In the genomic region with DNA sequence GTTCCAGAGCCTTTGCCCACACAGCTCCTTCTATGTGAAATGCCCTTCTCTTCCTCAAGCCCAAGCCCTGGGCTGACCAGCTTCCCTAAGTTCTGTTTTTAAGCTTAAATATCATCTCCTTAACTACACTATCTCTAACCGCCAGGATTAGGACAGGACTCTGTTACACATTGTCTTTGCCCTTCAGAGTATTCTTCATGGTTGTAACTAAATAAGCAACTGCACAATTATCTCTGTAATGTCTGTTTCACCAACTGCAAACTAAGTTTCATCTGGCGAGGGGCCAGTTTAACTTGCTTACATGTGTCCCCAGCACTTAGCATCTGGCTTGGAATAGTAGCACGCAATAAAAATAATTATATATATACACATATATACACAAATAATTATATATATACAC, we compare ENCODE assay signal across 25 cellular contexts. TPM values are rescaled to one million over a fixed set of nuclear protein-coding genes. Genes with fewer than 3 reads are reported as not detected.
DNase-seq lines count a peak whose midpoint lies in the region; TF ChIP-seq lines count a peak whose summit lies in the region.
"Had no signal": no experiment of that assay in that cellular context is flagged by ENCODE, and none has a peak within 500 bp of the region (broad histone marks: within the 10 kb centered on the region; RNA-seq: fewer than 3 reads in every experiment).

No MANE protein-coding gene starts in this region.

- H3K9ac ChIP-seq in neuronal stem cell (ENCODE audit: low read depth, low read length, poor library complexity) = no peak overlapping the region

- no peaks in the 10 kb centered on the region for H3K9me3 Mint-ChIP-seq in Calu3 (ENCODE audit: low read depth, unreplicated experiment)
- H3K9me3 Mint-ChIP-seq: CD14-positive monocyte, nephron progenitor cell, T-cell had no signal

- H4K91ac ChIP-seq in neuronal stem cell (ENCODE audit: low read depth, low read length, poor library complexity) = no peak overlapping the region

- CTCF ChIA-PET in Calu3 (lab: Charles Lee) = interaction anchor here (1.3 to 2.0 kb wide), 2 partner anchors 8 to 10 kb away, joined by 6 read pairs; no protein-coding TSS in a partner anchor

- H2AK5ac ChIP-seq in neuronal stem cell (ENCODE audit: low read depth, low read length) = no peak overlapping the region

- no TSS peak for BruUV-seq in Calu3 (replicated peaks; lab: Mats Ljungman, UMichigan)

- H2BK15ac ChIP-seq in neuronal stem cell (ENCODE audit: low read length) = no peak overlapping the region

- H3K4ac ChIP-seq in neuronal stem cell (ENCODE audit: low read length) = no peak overlapping the region

- no peak overlapping the region for H3K14ac ChIP-seq in neuronal stem cell (ENCODE audit: low read length)

- no peak overlapping the region for H3K27ac Mint-ChIP-seq in Calu3 (ENCODE audit: unreplicated experiment)
- H3K27ac Mint-ChIP-seq: CD14-positive monocyte, nephron progenitor cell had no signal

- no peaks in the 10 kb centered on the region for H3K9me3 ChIP-seq in neuronal stem cell (replicated peaks in 1 of 2; ENCODE audit: control insufficient read depth in 2 of 2, insufficient read depth in 1 of 2, low read depth in 1 of 2, low read length in 2 of 2)
- H3K9me3 ChIP-seq: lower lobe of right lung, pancreas, suprapubic skin had no signal

- H3K18ac ChIP-seq in neuronal stem cell (ENCODE audit: low read length) = no peak overlapping the region

- no peak overlapping the region for H2AFZ ChIP-seq in neuronal stem cell (ENCODE audit: low read length)

- intact Hi-C loops in Calu3 (cut with micrococcal nuclease; ENCODE audit: unreplicated experiment) = loop anchor here (5.0 kb wide), 2 partner anchors 161 to 271 kb away; no protein-coding TSS in a partner anchor

- no peaks in the 10 kb centered on the region for H3K79me1 ChIP-seq in neuronal stem cell (ENCODE audit: low read depth, low read length)

- H3K4me3 Mint-ChIP-seq in Calu3 (ENCODE audit: low read depth, unreplicated experiment) = no peak overlapping the region
- H3K4me3 Mint-ChIP-seq: CD14-positive monocyte, nephron progenitor cell had no signal

- H3K27ac ChIP-seq in cingulate gyrus (ENCODE audit: low read depth, low read length) (peak overlapping the region; percentile 93), neuronal stem cell (replicated peaks; ENCODE audit: low read length) (peak overlapping the region; percentile 30)
- H3K27ac ChIP-seq: lower lobe of right lung, pancreas, suprapubic skin had no signal

- H3K4me3 ChIP-seq in neuronal stem cell (ENCODE audit: low read length in 2 of 2) = no peak overlapping the region
- H3K4me3 ChIP-seq: lower lobe of right lung, pancreas, suprapubic skin had no signal

- peaks cover 22% of the 10 kb centered on the region for H3K4me1 Mint-ChIP-seq in Calu3 (ENCODE audit: low read depth, unreplicated experiment)

- no peak overlapping the region for H4K8ac ChIP-seq in neuronal stem cell (ENCODE audit: low read depth, low read length)

- H3K27me3 Mint-ChIP-seq in Calu3 (ENCODE audit: unreplicated experiment) = no peaks in the 10 kb centered on the region
- H3K27me3 Mint-ChIP-seq: T-cell had no signal

- no peak overlapping the region for H3K4me2 ChIP-seq in neuronal stem cell (ENCODE audit: insufficient read depth, low read length, poor library complexity, severe bottlenecking)

- H3K27me3 ChIP-seq in neuronal stem cell (ENCODE audit: control insufficient read depth in 3 of 3, insufficient read depth in 3 of 3, low read depth in 1 of 3, low read length in 3 of 3) = no peaks in the 10 kb centered on the region
- H3K27me3 ChIP-seq: pancreas, suprapubic skin had no signal

- no CpG with 5 or more reads among the region's 3 CpGs for WGBS in neuronal stem cell (ENCODE audit: extremely low coverage in 2 of 2, insufficient read length in 2 of 2, insufficient replicate concordance in 1 of 2), 2 donors

- H2BK120ac ChIP-seq in neuronal stem cell (ENCODE audit: low read depth, low read length) = no peak overlapping the region

- H2BK5ac ChIP-seq in neuronal stem cell (ENCODE audit: low read length) = no peak overlapping the region

- peaks cover 0 to 6% of the 10 kb centered on the region in 2 donors for H3K4me1 ChIP-seq in neuronal stem cell (ENCODE audit: control insufficient read depth in 2 of 2, insufficient read depth in 1 of 2, low read depth in 1 of 2, low read length in 2 of 2)
- H3K4me1 ChIP-seq: lower lobe of right lung, suprapubic skin had no signal

- no peaks in the 10 kb centered on the region for H3K36me3 Mint-ChIP-seq in Calu3 (ENCODE audit: insufficient read depth, unreplicated experiment)

- TF ChIP-seq CTCF in Calu3 (IDR thresholded peaks at IDR 0.05; ENCODE audit: unreplicated experiment) = no peak

- H3K36me3 ChIP-seq in neuronal stem cell (replicated peaks in 1 of 2; ENCODE audit: control insufficient read depth in 2 of 2, insufficient read depth in 2 of 2, low read length in 2 of 2) = no peaks in the 10 kb centered on the region
- H3K36me3 ChIP-seq: lower lobe of right lung, pancreas, suprapubic skin had no signal

- peak; percentile 4 for DNase-seq in NCI-H1105 treated with DMSO at 0.1 percent for 48 hours (lab: John Stamatoyannopoulos, UW)
- DNase-seq in NCI-H1105 (lab: John Stamatoyannopoulos, UW) = no peak
- DNase-seq in NCI-H1694 (lab: John Stamatoyannopoulos, UW) = peak; percentile 63
- DNase-seq in neuronal stem cell (ENCODE audit: low spot score) = no peak
- DNase-seq in Calu3 = no peak
- no peak for DNase-seq in NCI-H2029 (lab: John Stamatoyannopoulos, UW)
- DNase-seq in NCI-H524 (lab: John Stamatoyannopoulos, UW) = no peak
- DNase-seq: 8988T; activated CD4-positive, alpha-beta T cell treated with anti-CD3 and anti-CD28 coated beads, Interleukin-2, amount 50 U/mL, for 48 hours; lower lobe of right lung; NCI-H1417; NCI-H510A treated with DMSO at 0.1 percent for 48 hours; nephron progenitor cell; pancreas; stimulated activated CD4-positive, alpha-beta T cell treated with anti-CD3 and anti-CD28 coated beads, Interleukin-2, amount 100 ng/mL, for 48 hours; T-cell had no signal

- no peak overlapping the region for H2BK12ac ChIP-seq in neuronal stem cell (ENCODE audit: low read length)

- no peak overlapping the region for H3K23ac ChIP-seq in neuronal stem cell (ENCODE audit: low read depth, low read length, poor library complexity)

RNA-seq across cellular contexts. Expression of gene ERMN, which starts 1.1 kb away (rescaled TPM):
- 0.43 TPM for polyA plus RNA-seq in neuronal stem cell (2013, experiment 1 of 2)
- 0.15 TPM for polyA plus RNA-seq in neuronal stem cell (2013, experiment 2 of 2)
- not detected in 2 replicates for total RNA-seq in Calu3 (2022)
- total RNA-seq: dermis microvascular lymphatic vessel endothelial cell, MCF 10A, mucosa of gallbladder, RPMI7951, SK-MEL-5, urinary bladder had no signal

Comparison
In these comparisons a context has a peak if more than half of its experiments do, and no peak if none do; other contexts are left out.
1. DNase-seq: peak in NCI-H1105 treated with DMSO at 0.1 percent for 48 hours (single experiment) and NCI-H1694 (single experiment); none in NCI-H1105 (single experiment), neuronal stem cell (single experiment), Calu3 (single experiment), NCI-H2029 (single experiment) and NCI-H524 (0 of 2).